13 cellular contexts compared by ENCODE assay signal in genomic region chr7:100098913-100099312, GRCh38. TPM values are rescaled to one million over a fixed set of nuclear protein-coding genes. Genes with fewer than 3 reads are reported as not detected.
DNase-seq lines count a peak whose midpoint lies in the region; ATAC-seq and TF ChIP-seq lines count a peak whose summit lies in the region.
"Had no signal": no experiment of that assay in that cellular context is flagged by ENCODE, and none has a peak within 500 bp of the region (broad histone marks: within the 10 kb centered on the region; RNA-seq: fewer than 3 reads in every experiment).

No MANE protein-coding gene starts in this region.

- H3K4me3 ChIP-seq in BE2C (ENCODE audit: low read depth, low read length) (peak overlapping the region; percentile 83; the same call in 1 of the 2 replicates), HCT116 (replicated peaks in 1 of 2; ENCODE audit: low read depth in 1 of 2, low read length in 2 of 2) (no peak overlapping the region)

- CTCF ChIA-PET in HCT116 (lab: Charles Lee): no interaction called here

- H3K9me3 ChIP-seq in BE2C (no peaks in the 10 kb centered on the region), HCT116 (ENCODE audit: control insufficient read depth in 1 of 2, insufficient read depth in 1 of 2, low read depth in 1 of 2, low read length in 2 of 2) (no peaks in the 10 kb centered on the region)

- H3K36me3 Mint-ChIP-seq in activated naive CD8-positive, alpha-beta T cell treated with anti-CD3 and anti-CD28 coated beads, Interleukin-2, amount 50 U/mL, for 24 hours (ENCODE audit: low read depth): peaks cover 62% of the 10 kb centered on the region
- H3K36me3 Mint-ChIP-seq in natural killer cell: peaks cover 19% of the 10 kb centered on the region

- no peak overlapping the region for H2AFZ ChIP-seq in HCT116 (ENCODE audit: low read depth, low read length, poor library complexity, severe bottlenecking)

- H4K20me1 ChIP-seq in HCT116 (ENCODE audit: insufficient read depth): peaks cover 19% of the 10 kb centered on the region

- ATAC-seq in HCT116 (no peak), natural killer cell (no peak), HG03432 (IDR thresholded peaks at IDR 0.05; ENCODE audit: unreplicated experiment) (no peak)
- no peak for ATAC-seq in activated naive CD8-positive, alpha-beta T cell treated with anti-CD3 and anti-CD28 coated beads, Interleukin-2, amount 50 U/mL, for 24 hours

- RAD21 ChIA-PET in HCT116 (lab: Charles Lee; ENCODE audit: low non-redundant PET in 1 of 2, low total read pairs in 2 of 2, uncharacterized antibody in 2 of 2, unreplicated experiment in 2 of 2): no interaction called here

- H3K4me3 Mint-ChIP-seq in activated naive CD8-positive, alpha-beta T cell treated with anti-CD3 and anti-CD28 coated beads, Interleukin-2, amount 50 U/mL, for 24 hours: peak overlapping the region; percentile 90
- H3K4me3 Mint-ChIP-seq in natural killer cell: peak overlapping the region; percentile 78

- peak overlapping the region; percentile 98 for H3K27ac Mint-ChIP-seq in activated naive CD8-positive, alpha-beta T cell treated with anti-CD3 and anti-CD28 coated beads, Interleukin-2, amount 50 U/mL, for 24 hours
- peak overlapping the region; percentile 96 to 98 for H3K27ac Mint-ChIP-seq in natural killer cell

- no peaks in the 10 kb centered on the region for H3K9me3 Mint-ChIP-seq in activated naive CD8-positive, alpha-beta T cell treated with anti-CD3 and anti-CD28 coated beads, Interleukin-2, amount 50 U/mL, for 24 hours
- H3K9me3 Mint-ChIP-seq in natural killer cell: no peaks in the 10 kb centered on the region

- peaks cover 75% of the 10 kb centered on the region for H3K79me2 ChIP-seq in HCT116 (ENCODE audit: insufficient read depth, low read length)

- H3K36me3 ChIP-seq in BE2C: peaks cover 63% of the 10 kb centered on the region
- H3K36me3 ChIP-seq in HCT116 (ENCODE audit: control insufficient read depth in 1 of 2, insufficient read depth in 2 of 2, low read length in 2 of 2): peaks cover 55 to 60% of the 10 kb centered on the region in 2 experiments

- H3K27me3 ChIP-seq in BE2C: no peaks in the 10 kb centered on the region
- H3K27me3 ChIP-seq in HCT116 (ENCODE audit: insufficient read depth, low read length): no peaks in the 10 kb centered on the region

- no peak overlapping the region for H3K9ac ChIP-seq in HCT116 (ENCODE audit: low read length)

- no peaks in the 10 kb centered on the region for H3K9me2 ChIP-seq in HCT116 (ENCODE audit: insufficient read depth)

- H3K27me3 Mint-ChIP-seq in activated naive CD8-positive, alpha-beta T cell treated with anti-CD3 and anti-CD28 coated beads, Interleukin-2, amount 50 U/mL, for 24 hours: peaks cover 2% of the 10 kb centered on the region
- H3K27me3 Mint-ChIP-seq in natural killer cell (ENCODE audit: low read depth in 2 of 2): no peaks in the 10 kb centered on the region

- TF ChIP-seq POLR2A in HCT116 (IDR thresholded peaks at IDR 0.05; ENCODE audit: borderline replicate concordance, extremely low read depth, insufficient read depth, insufficient read length): no peak

- DNase-seq in BE2C (no peak), HCT116 (ENCODE audit: low read depth, low spot score) (no peak), natural killer cell (no peak), dedifferentiated amniotic fluid mesenchymal stem cell (ENCODE audit: extremely low spot score) (no peak), SK-N-DZ (ENCODE audit: low spot score) (no peak), T-helper 9 cell (no peak)
- DNase-seq in activated naive CD8-positive, alpha-beta T cell treated with anti-CD3 and anti-CD28 coated beads, Interleukin-2, amount 50 U/mL, for 24 hours: no peak
- DNase-seq: activated CD4-positive, CD25-positive, alpha-beta regulatory T cell treated with anti-CD3 and anti-CD28 coated beads, Interleukin-2, amount 50 U/mL, for 72 hours; DMS153; kidney; NCI-H2171; retina had no signal

- intact Hi-C loops in HCT116 (cut with micrococcal nuclease): no loop called here
- intact Hi-C loops in natural killer cell (cut with micrococcal nuclease): no loop called here

- POLR2A ChIA-PET in HCT116 (lab: Charles Lee): no interaction called here

- no peaks in the 10 kb centered on the region for H3K4me1 ChIP-seq in BE2C
- H3K4me1 ChIP-seq in HCT116 (ENCODE audit: control insufficient read depth in 1 of 2, insufficient read depth in 2 of 2, low read length in 2 of 2): peaks cover 6 to 24% of the 10 kb centered on the region in 2 experiments; a peak in 3 of 4 replicates

- no peak overlapping the region for H3K4me2 ChIP-seq in HCT116 (ENCODE audit: low read length)

- peaks cover 48% of the 10 kb centered on the region for H3K4me1 Mint-ChIP-seq in activated naive CD8-positive, alpha-beta T cell treated with anti-CD3 and anti-CD28 coated beads, Interleukin-2, amount 50 U/mL, for 24 hours
- H3K4me1 Mint-ChIP-seq in natural killer cell: peaks cover 36 to 47% of the 10 kb centered on the region in 2 donors

- no TSS peak for BruUV-seq in HCT116 (replicated peaks; lab: Mats Ljungman, UMichigan)

- H3K27ac ChIP-seq in HCT116 (ENCODE audit: low read depth, low read length): peak overlapping the region; percentile 88; the same call in 1 of the 2 replicates

- no peak for TF ChIP-seq RAD21 in HCT116 (IDR thresholded peaks at IDR 0.05; ENCODE audit: low read depth)

- no peak for TF ChIP-seq CTCF in BE2C (IDR thresholded peaks at IDR 0.05; ENCODE audit: low read depth, low read length)
- TF ChIP-seq CTCF in HCT116 (IDR thresholded peaks at IDR 0.05 in 2 of 3, conservative IDR thresholded peaks at IDR 0.05 in 1 of 3; ENCODE audit: borderline replicate concordance in 1 of 3, insufficient read depth in 1 of 3, low read depth in 2 of 3, low read length in 2 of 3): no peak
- TF ChIP-seq CTCF in natural killer cell (IDR thresholded peaks at IDR 0.05): no peak

TF ChIP-seq in HCT116, 20 proteins besides CTCF, POLR2A, EP300 and RAD21:
- TF ChIP-seq ZFX (IDR thresholded peaks at IDR 0.05): no peak

RNA-seq across cellular contexts. Expression of gene MCM7, which starts 2.3 kb away (rescaled TPM):
- 135 TPM for polyA plus RNA-seq in BE2C (2012; ENCODE audit: insufficient read depth, insufficient read length, low read depth)
- 387 TPM for total RNA-seq in HCT116 (2021; ENCODE audit: unreplicated experiment)
- 273 and 296 TPM in 2 replicates for polyA plus RNA-seq in HCT116 (2012)
- 100 to 1,000 TPM; 112 to 214 (median 137) TPM for total RNA-seq in natural killer cell
- polyA plus RNA-seq in SK-N-DZ (2014; cell fraction: cytosol; rRNA removed): 527 and 558 TPM in 2 replicates
- polyA plus RNA-seq in SK-N-DZ (2014; cell fraction: nucleus; rRNA removed): 941 and 957 TPM in 2 replicates

RNA-seq across cellular contexts. Expression of gene AP4M1, which starts 2.5 kb away (rescaled TPM):
- 28.6 TPM for polyA plus RNA-seq in BE2C (2012; ENCODE audit: insufficient read depth, insufficient read length, low read depth)
- total RNA-seq in HCT116 (2021; ENCODE audit: unreplicated experiment) (20.0 TPM), natural killer cell (10 to 100 TPM in 2 of 3 donors, 1 to 10 TPM in 1; 8.4 to 12.8 (median 12.7) TPM)
- 11.9 and 13.8 TPM in 2 replicates for polyA plus RNA-seq in HCT116 (2012)
- 39.4 and 39.9 TPM in 2 replicates for polyA plus RNA-seq in SK-N-DZ (2014; cell fraction: cytosol; rRNA removed)
- polyA plus RNA-seq in SK-N-DZ (2014; cell fraction: nucleus; rRNA removed): 52.2 and 119 TPM in 2 replicates

RNA-seq across cellular contexts. Expression of gene COPS6, which starts 10.1 kb away (rescaled TPM):
- 466 TPM for polyA plus RNA-seq in BE2C (2012; ENCODE audit: insufficient read depth, insufficient read length, low read depth)
- total RNA-seq in HCT116 (2021; ENCODE audit: unreplicated experiment) (126 TPM), natural killer cell (10 to 100 TPM; 79.0 to 94.6 (median 84.4) TPM)
- polyA plus RNA-seq in HCT116 (2012): 136 and 154 TPM in 2 replicates
- 37.4 and 46.8 TPM in 2 replicates for polyA plus RNA-seq in SK-N-DZ (2014; cell fraction: cytosol; rRNA removed)
- polyA plus RNA-seq in SK-N-DZ (2014; cell fraction: nucleus; rRNA removed): 43.8 and 70.8 TPM in 2 replicates

RNA-seq across cellular contexts. Expression of gene ZNF3, which starts 17.4 kb away (rescaled TPM):
- polyA plus RNA-seq in BE2C (2012; ENCODE audit: insufficient read depth, insufficient read length, low read depth): 32.9 TPM
- total RNA-seq in HCT116 (2021; ENCODE audit: unreplicated experiment) (28.2 TPM), natural killer cell (10 to 100 TPM; 37.8 to 51.6 (median 49.0) TPM)
- polyA plus RNA-seq in HCT116 (2012): 14.5 and 16.0 TPM in 2 replicates
- 63.1 and 65.6 TPM in 2 replicates for polyA plus RNA-seq in SK-N-DZ (2014; cell fraction: cytosol; rRNA removed)
- polyA plus RNA-seq in SK-N-DZ (2014; cell fraction: nucleus; rRNA removed): 101 and 141 TPM in 2 replicates

RNA-seq across cellular contexts. Expression of gene TAF6, which starts 20.2 kb away (rescaled TPM):
- 129 TPM for polyA plus RNA-seq in BE2C (2012; ENCODE audit: insufficient read depth, insufficient read length, low read depth)
- total RNA-seq in HCT116 (2021; ENCODE audit: unreplicated experiment) (67.4 TPM), natural killer cell (10 to 100 TPM; 42.2 to 56.8 (median 47.9) TPM)
- 54.4 and 55.3 TPM in 2 replicates for polyA plus RNA-seq in HCT116 (2012)
- 76.5 and 98.2 TPM in 2 replicates for polyA plus RNA-seq in SK-N-DZ (2014; cell fraction: cytosol; rRNA removed)
- polyA plus RNA-seq in SK-N-DZ (2014; cell fraction: nucleus; rRNA removed): 92.4 and 94.5 TPM in 2 replicates
